Comparison of ENCODE assay signal across 8 cellular contexts in genomic region chr5:159106569-159107282, GRCh38. TPM values are rescaled to one million over a fixed set of nuclear protein-coding genes. Genes with fewer than 3 reads are reported as not detected.
DNase-seq lines count a peak whose midpoint lies in the region; ATAC-seq lines count a peak whose summit lies in the region.

No MANE protein-coding gene starts in this region.

- peaks cover 27% of the 10 kb centered on the region for H3K27me3 ChIP-seq in muscle layer of duodenum (ENCODE audit: low read depth, low read length)

- H3K9me3 ChIP-seq in muscle layer of duodenum (ENCODE audit: control insufficient read depth in 1 of 2, low read length in 2 of 2): no peaks in the 10 kb centered on the region

- CTCF ChIA-PET in activated CD8-positive, alpha-beta memory T cell treated with anti-CD3 and anti-CD28 coated beads, Interleukin-2, amount 10 ng/mL, durations not matched to agents 7 days and 5 days (lab: Charles Lee): interaction anchor here (0.5 to 5.8 kb wide), 23 partner anchors 9 to 1031 kb away, joined by 3 to 146 read pairs (median 4); no protein-coding TSS in a partner anchor

- no peak overlapping the region for H3K27ac ChIP-seq in muscle layer of duodenum (ENCODE audit: low read length)

- peak overlapping the region; percentile 53 for H3K27ac Mint-ChIP-seq in activated CD8-positive, alpha-beta memory T cell treated with anti-CD3 and anti-CD28 coated beads, Interleukin-2, amount 10 ng/mL, durations not matched to agents 7 days and 5 days
- H3K27ac Mint-ChIP-seq in stimulated activated memory B cell treated with anti-CD40 and anti-IgM and Interleukin-4, amounts not matched to agents 10 μg/mL and 1 μg/mL and 100 μg/mL, for 72 hours: peak overlapping the region; percentile 98

- no peaks in the 10 kb centered on the region for H3K36me3 Mint-ChIP-seq in activated CD8-positive, alpha-beta memory T cell treated with anti-CD3 and anti-CD28 coated beads, Interleukin-2, amount 10 ng/mL, durations not matched to agents 7 days and 5 days
- H3K36me3 Mint-ChIP-seq in stimulated activated memory B cell treated with anti-CD40 and anti-IgM and Interleukin-4, amounts not matched to agents 10 μg/mL and 1 μg/mL and 100 μg/mL, for 72 hours: no peaks in the 10 kb centered on the region

- ATAC-seq in GM18520 (IDR thresholded peaks at IDR 0.05; ENCODE audit: unreplicated experiment) (peak; percentile 39), HG03060 (IDR thresholded peaks at IDR 0.05; ENCODE audit: low read depth, unreplicated experiment) (peak; percentile 39)
- ATAC-seq in activated CD8-positive, alpha-beta memory T cell treated with anti-CD3 and anti-CD28 coated beads, Interleukin-2, amount 10 ng/mL, durations not matched to agents 7 days and 5 days: peak; percentile 86
- peak; percentile 86 for ATAC-seq in stimulated activated memory B cell treated with anti-CD40 and anti-IgM and Interleukin-4, amounts not matched to agents 10 μg/mL and 1 μg/mL and 100 μg/mL, for 72 hours

- H3K36me3 ChIP-seq in muscle layer of duodenum (ENCODE audit: control insufficient read depth in 1 of 2, insufficient read depth in 2 of 2, low read length in 2 of 2): no peaks in the 10 kb centered on the region

- DNase-seq in AG08396 (ENCODE audit: low spot score) (peak; percentile 86), NCI-H69 (lab: John Stamatoyannopoulos, UW) (peak; percentile 72), epidermal melanocyte (ENCODE audit: insufficient read length, low spot score) (peak; percentile 77)
- peak; percentile 74 for DNase-seq in activated CD8-positive, alpha-beta memory T cell treated with anti-CD3 and anti-CD28 coated beads, Interleukin-2, amount 10 ng/mL, durations not matched to agents 7 days and 5 days

- peak overlapping the region; percentile 48 to 66 for H3K4me3 ChIP-seq in muscle layer of duodenum (ENCODE audit: low read depth in 1 of 2, low read length in 2 of 2)

- peaks cover 79% of the 10 kb centered on the region for H3K27me3 Mint-ChIP-seq in activated CD8-positive, alpha-beta memory T cell treated with anti-CD3 and anti-CD28 coated beads, Interleukin-2, amount 10 ng/mL, durations not matched to agents 7 days and 5 days
- H3K27me3 Mint-ChIP-seq in stimulated activated memory B cell treated with anti-CD40 and anti-IgM and Interleukin-4, amounts not matched to agents 10 μg/mL and 1 μg/mL and 100 μg/mL, for 72 hours: no peaks in the 10 kb centered on the region

- H3K4me3 Mint-ChIP-seq in activated CD8-positive, alpha-beta memory T cell treated with anti-CD3 and anti-CD28 coated beads, Interleukin-2, amount 10 ng/mL, durations not matched to agents 7 days and 5 days: peak overlapping the region; percentile 47
- peak overlapping the region; percentile 95 for H3K4me3 Mint-ChIP-seq in stimulated activated memory B cell treated with anti-CD40 and anti-IgM and Interleukin-4, amounts not matched to agents 10 μg/mL and 1 μg/mL and 100 μg/mL, for 72 hours

- peaks cover 0 to 12% of the 10 kb centered on the region in 2 donors for H3K4me1 ChIP-seq in muscle layer of duodenum (ENCODE audit: control insufficient read depth in 1 of 2, insufficient read depth in 2 of 2, low read length in 2 of 2)

- no peaks in the 10 kb centered on the region for H3K9me3 Mint-ChIP-seq in activated CD8-positive, alpha-beta memory T cell treated with anti-CD3 and anti-CD28 coated beads, Interleukin-2, amount 10 ng/mL, durations not matched to agents 7 days and 5 days (ENCODE audit: low read depth)
- no peaks in the 10 kb centered on the region for H3K9me3 Mint-ChIP-seq in stimulated activated memory B cell treated with anti-CD40 and anti-IgM and Interleukin-4, amounts not matched to agents 10 μg/mL and 1 μg/mL and 100 μg/mL, for 72 hours

- H3K4me1 Mint-ChIP-seq in activated CD8-positive, alpha-beta memory T cell treated with anti-CD3 and anti-CD28 coated beads, Interleukin-2, amount 10 ng/mL, durations not matched to agents 7 days and 5 days: peaks cover 14% of the 10 kb centered on the region
- peaks cover 56% of the 10 kb centered on the region for H3K4me1 Mint-ChIP-seq in stimulated activated memory B cell treated with anti-CD40 and anti-IgM and Interleukin-4, amounts not matched to agents 10 μg/mL and 1 μg/mL and 100 μg/mL, for 72 hours

RNA-seq across cellular contexts. Expression of gene EBF1, which starts 7.0 kb away (rescaled TPM):
- under 1 TPM in 1 of 2 experiments, not detected in 1; 0.54 TPM for total RNA-seq in activated CD8-positive, alpha-beta memory T cell treated with anti-CD3 and anti-CD28 coated beads, Interleukin-2, amount 10 ng/mL, durations not matched to agents 7 days and 5 days
